7 cellular contexts compared by ENCODE assay signal in genomic region chr1:19450811-19451564, GRCh38. TPM values are rescaled to one million over a fixed set of nuclear protein-coding genes. Genes with fewer than 3 reads are reported as not detected.
DNase-seq lines count a peak whose midpoint lies in the region; TF ChIP-seq lines count a peak whose summit lies in the region.

No MANE protein-coding gene starts in this region.

- H3K4me2 ChIP-seq in hepatocyte, result peak overlapping the region; percentile 36

- no peaks in the 10 kb centered on the region for H3K9me3 ChIP-seq in adipocyte (ENCODE audit: control insufficient read depth, low read length)
- no peaks in the 10 kb centered on the region for H3K9me3 ChIP-seq in hepatocyte (ENCODE audit: low read depth)
- no peaks in the 10 kb centered on the region for H3K9me3 ChIP-seq in subcutaneous abdominal adipose tissue (ENCODE audit: control insufficient read depth in 5 of 5, low read length in 5 of 5)

- peak overlapping the region; percentile 48 for H3K9ac ChIP-seq in adipocyte (ENCODE audit: low read length)
- H3K9ac ChIP-seq in subcutaneous abdominal adipose tissue (ENCODE audit: low read length in 5 of 5), result peak overlapping the region in 2 of 5 donors; percentile 10 to 21

- peaks cover 95% of the 10 kb centered on the region for H3K79me2 ChIP-seq in hepatocyte

- H3K27ac Mint-ChIP-seq in endothelial cell (ENCODE audit: unreplicated experiment), result no peak overlapping the region

- H3K4me1 Mint-ChIP-seq in endothelial cell (ENCODE audit: unreplicated experiment), result peaks cover 54% of the 10 kb centered on the region

- H3K4me1 ChIP-seq in adipocyte (ENCODE audit: control insufficient read depth, insufficient read depth, low read length) (peaks cover 78% of the 10 kb centered on the region), hepatocyte (ENCODE audit: insufficient read depth) (peaks cover 53% of the 10 kb centered on the region), subcutaneous abdominal adipose tissue (ENCODE audit: control insufficient read depth in 5 of 5, insufficient read depth in 5 of 5, low read length in 5 of 5) (peaks cover 16 to 92% (median 83%) of the 10 kb centered on the region in 5 donors)

- no peaks in the 10 kb centered on the region for H3K9me2 ChIP-seq in hepatocyte (replicated peaks; ENCODE audit: insufficient read depth)

- H3K4me3 ChIP-seq in adipocyte (ENCODE audit: low read length) (peak overlapping the region; percentile 51), hepatocyte (no peak overlapping the region), subcutaneous abdominal adipose tissue (ENCODE audit: low read depth in 1 of 5, low read length in 5 of 5) (peak overlapping the region in 1 of 5 donors; percentile 21)

- H3K9me3 Mint-ChIP-seq in endothelial cell (ENCODE audit: unreplicated experiment), result no peaks in the 10 kb centered on the region

- no peak overlapping the region for H3K4me3 Mint-ChIP-seq in endothelial cell (ENCODE audit: unreplicated experiment)

- no peaks in the 10 kb centered on the region for H3K36me3 ChIP-seq in adipocyte (ENCODE audit: control insufficient read depth, insufficient read depth, low read length, severe bottlenecking)
- no peaks in the 10 kb centered on the region for H3K36me3 ChIP-seq in hepatocyte (replicated peaks; ENCODE audit: insufficient read depth, low read depth)
- H3K36me3 ChIP-seq in subcutaneous abdominal adipose tissue (ENCODE audit: control insufficient read depth in 5 of 5, insufficient read depth in 5 of 5, low read length in 5 of 5), result peaks cover 0 to 4% (median 0%) of the 10 kb centered on the region in 5 donors

- H2AFZ ChIP-seq in hepatocyte, result no peak overlapping the region

- H4K20me1 ChIP-seq in hepatocyte (ENCODE audit: insufficient read depth, poor library complexity, severe bottlenecking), result peaks cover 62% of the 10 kb centered on the region

- peaks cover 3% of the 10 kb centered on the region for H3K27me3 Mint-ChIP-seq in endothelial cell (ENCODE audit: unreplicated experiment)

- 68% methylated on average over 8 of the region's 8 CpGs for WGBS in hepatocyte (ENCODE audit: low lambda C conversion rate, missing lambda C conversion rate)

- peaks cover 7% of the 10 kb centered on the region for H3K36me3 Mint-ChIP-seq in endothelial cell (ENCODE audit: low read depth, unreplicated experiment)

- H3K27me3 ChIP-seq in adipocyte (replicated peaks; ENCODE audit: control insufficient read depth, insufficient read depth, low read length), result no peaks in the 10 kb centered on the region
- H3K27me3 ChIP-seq in hepatocyte, result no peaks in the 10 kb centered on the region
- no peaks in the 10 kb centered on the region for H3K27me3 ChIP-seq in subcutaneous abdominal adipose tissue (ENCODE audit: control insufficient read depth in 5 of 5, insufficient read depth in 4 of 5, low read length in 5 of 5)

- TF ChIP-seq CTCF in hepatocyte (IDR thresholded peaks at IDR 0.05; ENCODE audit: poor library complexity) (no peak), endothelial cell (IDR thresholded peaks at IDR 0.05; ENCODE audit: unreplicated experiment) (no peak)

- peak overlapping the region; percentile 71 for H3K27ac ChIP-seq in hepatocyte
- H3K27ac ChIP-seq in subcutaneous abdominal adipose tissue (ENCODE audit: low read depth, low read length), result peak overlapping the region; percentile 74

- DNase-seq in HS-27A (ENCODE audit: low read depth), result peak; percentile 78
- peak; percentile 94 for DNase-seq in adipocyte (ENCODE audit: low read depth)
- peak; percentile 54 for DNase-seq in hepatocyte (ENCODE audit: low spot score)
- DNase-seq in activated CD4-positive, alpha-beta T cell treated with anti-CD3 and anti-CD28 coated beads, Interleukin-2, amount 50 U/mL, for 48 hours, result no peak
- DNase-seq in central memory CD4-positive, alpha-beta T cell, result no peak
- DNase-seq in endothelial cell (ENCODE audit: low spot score), result no peak

RNA-seq across cellular contexts. Expression of gene CAPZB, which starts 34.4 kb away (rescaled TPM):
- total RNA-seq in hepatocyte, result 139 and 165 TPM in 2 replicates
- polyA plus RNA-seq in hepatocyte, result 260 and 261 TPM in 2 replicates
- 414 TPM for total RNA-seq in endothelial cell (ENCODE audit: unreplicated experiment)

Comparison
In these comparisons a context has a peak if more than half of its experiments do, and no peak if none do; other contexts are left out.
1. DNase-seq: peak in HS-27A (single experiment), adipocyte (single experiment) and hepatocyte (single experiment); none in activated CD4-positive, alpha-beta T cell treated with anti-CD3 and anti-CD28 coated beads, Interleukin-2, amount 50 U/mL, for 48 hours (0 of 2), central memory CD4-positive, alpha-beta T cell (single experiment) and endothelial cell (single experiment).